ENCODE assay signal across 18 cellular contexts in the genomic region with DNA sequence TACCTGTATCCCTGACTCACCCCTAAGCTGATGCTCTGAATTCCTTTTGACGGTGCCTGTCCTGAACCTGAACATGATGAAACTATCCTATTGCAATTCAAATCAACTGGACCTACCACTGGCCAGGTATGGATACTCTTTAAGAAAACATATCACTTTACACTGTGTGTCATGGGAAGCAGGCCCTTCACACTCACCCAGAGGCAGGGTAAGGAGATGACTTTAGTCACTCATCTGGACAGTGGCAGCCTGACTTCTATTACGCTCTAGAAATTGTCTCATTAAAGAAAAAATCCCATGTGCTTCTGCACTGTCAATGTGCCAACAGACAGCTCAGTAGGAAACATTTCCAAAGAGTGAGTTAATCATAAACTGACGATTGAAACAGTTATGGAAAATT.
DNase-seq lines count a peak whose midpoint lies in the region; ATAC-seq and TF ChIP-seq lines count a peak whose summit lies in the region.
"Had no signal": no experiment of that assay in that cellular context is flagged by ENCODE, and none has a peak within 500 bp of the region (broad histone marks: within the 10 kb centered on the region; RNA-seq: fewer than 3 reads in every experiment).

No MANE protein-coding gene starts in this region.

- H2AFZ ChIP-seq in PC-3 (ENCODE audit: low read length) (no peak overlapping the region), mesenchymal stem cell (ENCODE audit: low read depth, low read length) (no peak overlapping the region)

- peaks cover 27 to 75% (median 46%) of the 10 kb centered on the region in 4 donors for H3K4me1 Mint-ChIP-seq in CD4-positive, CD25-positive, alpha-beta regulatory T cell

- no peaks in the 10 kb centered on the region for H3F3A ChIP-seq in PC-3 (ENCODE audit: low read length, unreplicated experiment)

- H3K4me1 ChIP-seq in CD4-positive, CD25-positive, alpha-beta regulatory T cell (ENCODE audit: control insufficient read depth, insufficient read depth, low read length, poor library complexity, severe bottlenecking): peaks cover 36% of the 10 kb centered on the region
- H3K4me1 ChIP-seq in PC-3 (ENCODE audit: insufficient read depth, low read length) (no peaks in the 10 kb centered on the region), mesenchymal stem cell (ENCODE audit: control insufficient read depth, insufficient read depth, low read depth, low read length) (no peaks in the 10 kb centered on the region), spleen (peaks cover 6 to 94% (median 37%) of the 10 kb centered on the region in 6 donors)

- H3K27me3 Mint-ChIP-seq in CD4-positive, CD25-positive, alpha-beta regulatory T cell: no peaks in the 10 kb centered on the region

- H3K27me3 ChIP-seq in CD4-positive, CD25-positive, alpha-beta regulatory T cell (ENCODE audit: control insufficient read depth, insufficient read depth, low read length): no peaks in the 10 kb centered on the region
- H3K27me3 ChIP-seq in PC-3 (ENCODE audit: low read length): no peaks in the 10 kb centered on the region
- no peaks in the 10 kb centered on the region for H3K27me3 ChIP-seq in mesenchymal stem cell (ENCODE audit: control insufficient read depth in 1 of 2, insufficient read depth in 1 of 2, low read length in 2 of 2)
- no peaks in the 10 kb centered on the region for H3K27me3 ChIP-seq in spleen (replicated peaks in 1 of 7)
- H3K27me3 ChIP-seq: heart right ventricle had no signal

- BruUV-seq in PC-3 (replicated peaks; lab: Mats Ljungman, UMichigan): no TSS peak

- H3K27ac ChIP-seq in CD4-positive, CD25-positive, alpha-beta regulatory T cell (ENCODE audit: insufficient read depth, low read length, poor library complexity, severe bottlenecking): peak overlapping the region; percentile 63
- H3K27ac ChIP-seq in PC-3 (ENCODE audit: low read length): no peak overlapping the region
- peak overlapping the region; percentile 40 for H3K27ac ChIP-seq in epithelial cell of prostate
- no peak overlapping the region for H3K27ac ChIP-seq in mesenchymal stem cell (ENCODE audit: low read length, poor library complexity, severe bottlenecking)
- peak overlapping the region in 4 of 8 donors; percentile 41 to 66 (median 58) for H3K27ac ChIP-seq in spleen
- H3K27ac ChIP-seq: heart right ventricle had no signal

- CTCF ChIA-PET in PC-3 (lab: Charles Lee): no interaction called here

- H3K18ac ChIP-seq in mesenchymal stem cell (ENCODE audit: low read depth in 1 of 2, low read length in 2 of 2): no peak overlapping the region

- H3K79me2 ChIP-seq in PC-3 (ENCODE audit: low read length): no peaks in the 10 kb centered on the region

- no peak overlapping the region for H3K23ac ChIP-seq in mesenchymal stem cell (ENCODE audit: low read length in 2 of 2)

- intact Hi-C loops in PC-3 (cut with micrococcal nuclease): no loop called here
- intact Hi-C loops in spleen (cut with DNase I; ENCODE audit: low total_unique reads): no loop called here

- no peaks in the 10 kb centered on the region for H3K9me3 ChIP-seq in CD4-positive, CD25-positive, alpha-beta regulatory T cell (ENCODE audit: control insufficient read depth in 2 of 2, low read length in 2 of 2)
- H3K9me3 ChIP-seq in PC-3 (ENCODE audit: low read length): no peaks in the 10 kb centered on the region
- H3K9me3 ChIP-seq in mesenchymal stem cell (ENCODE audit: control insufficient read depth, low read length): no peaks in the 10 kb centered on the region
- peaks cover 0 to 7% (median 2%) of the 10 kb centered on the region in 8 donors for H3K9me3 ChIP-seq in spleen

- H3K9me3 Mint-ChIP-seq in CD4-positive, CD25-positive, alpha-beta regulatory T cell: peaks cover 0 to 4% (median 0%) of the 10 kb centered on the region in 7 donors

- POLR2A ChIA-PET in PC-3 (lab: Charles Lee; ENCODE audit: unreplicated experiment): no interaction called here

- no peaks in the 10 kb centered on the region for H3K79me1 ChIP-seq in mesenchymal stem cell (replicated peaks; ENCODE audit: low read length, poor library complexity, severe bottlenecking)

- H2BK120ac ChIP-seq in mesenchymal stem cell (ENCODE audit: low read depth, low read length): no peak overlapping the region

- H2AK5ac ChIP-seq in mesenchymal stem cell (ENCODE audit: low read length, severe bottlenecking): no peak overlapping the region

- WGBS in mesenchymal stem cell: 100% methylated on average over 2 of the region's 3 CpGs
- 75 to 87% (median 81%) methylated on average over 3 of the region's 3 CpGs for WGBS in spleen, 5 donors

- H3K4me3 ChIP-seq in CD4-positive, CD25-positive, alpha-beta regulatory T cell (ENCODE audit: low read depth, low read length): no peak overlapping the region
- H3K4me3 ChIP-seq in PC-3 (ENCODE audit: low read length): no peak overlapping the region
- H3K4me3 ChIP-seq in mesenchymal stem cell (ENCODE audit: insufficient read depth in 1 of 2, low read depth in 1 of 2, low read length in 2 of 2): no peak overlapping the region
- no peak overlapping the region for H3K4me3 ChIP-seq in spleen
- H3K4me3 ChIP-seq: heart right ventricle had no signal

- no peak overlapping the region for H4K91ac ChIP-seq in mesenchymal stem cell (ENCODE audit: low read length)

- no peak overlapping the region for H3K9ac ChIP-seq in PC-3 (ENCODE audit: low read length)
- peak overlapping the region; percentile 65 for H3K9ac ChIP-seq in mesenchymal stem cell (ENCODE audit: low read length)

- no peak for ATAC-seq in CD4-positive, CD25-positive, alpha-beta regulatory T cell (ENCODE audit: low read depth in 2 of 2)
- ATAC-seq in PC-3 (no peak), GM19023 (IDR thresholded peaks at IDR 0.05; ENCODE audit: unreplicated experiment) (no peak)
- ATAC-seq: left lobe of liver had no signal

- H4K8ac ChIP-seq in mesenchymal stem cell (ENCODE audit: low read length): no peak overlapping the region

- H2BK5ac ChIP-seq in mesenchymal stem cell (ENCODE audit: low read depth, low read length, poor library complexity, severe bottlenecking): no peak overlapping the region

- H3K4me3 Mint-ChIP-seq in CD4-positive, CD25-positive, alpha-beta regulatory T cell: peak overlapping the region in 2 of 4 donors; percentile 5 to 24
- H3K4me3 Mint-ChIP-seq: endodermal cell, nephron had no signal

- no peak for DNase-seq in CD4-positive, CD25-positive, alpha-beta regulatory T cell
- DNase-seq in PC-3: peak; percentile 2
- DNase-seq in epithelial cell of prostate (ENCODE audit: low read depth, low spot score): peak; percentile 34
- no peak for DNase-seq in mesenchymal stem cell
- DNase-seq in stimulated activated CD8-positive, alpha-beta memory T cell treated with anti-CD3 and anti-CD28 coated beads, Interleukin-4, amount 100 ng/mL, for 48 hours: no peak
- no peak for DNase-seq in spleen
- DNase-seq in NCI-H1694 (lab: John Stamatoyannopoulos, UW): no peak
- DNase-seq: activated CD8-positive, alpha-beta memory T cell treated with anti-CD3 and anti-CD28 coated beads for 24 hours; activated gamma-delta T cell treated with Interleukin-2 at 50 U/mL for 16 hours; AML-193; endodermal cell; heart right ventricle; NCI-H1694 treated with DMSO at 0.1 percent for 48 hours; NCI-H510A treated with DMSO at 0.1 percent for 48 hours; trophoblast cell had no signal

- no peaks in the 10 kb centered on the region for H3K9me2 ChIP-seq in PC-3 (replicated peaks; ENCODE audit: low read length)

- H3K14ac ChIP-seq in mesenchymal stem cell (ENCODE audit: low read length in 2 of 2): no peak overlapping the region

- no peak overlapping the region for H3K4ac ChIP-seq in mesenchymal stem cell (ENCODE audit: low read depth in 1 of 2, low read length in 2 of 2)

- TF ChIP-seq CTCF in PC-3 (conservative IDR thresholded peaks at IDR 0.05; ENCODE audit: low read depth, low read length) (no peak), spleen (IDR thresholded peaks at IDR 0.05 in 8 of 11, conservative IDR thresholded peaks at IDR 0.05 in 3 of 11) (no peak)

- H2BK12ac ChIP-seq in mesenchymal stem cell (ENCODE audit: low read length in 2 of 2): no peak overlapping the region

- H3K27ac Mint-ChIP-seq in CD4-positive, CD25-positive, alpha-beta regulatory T cell: peak overlapping the region; percentile 54 to 89 (median 86)
- H3K27ac Mint-ChIP-seq: endodermal cell had no signal

- no peaks in the 10 kb centered on the region for H3K36me3 ChIP-seq in CD4-positive, CD25-positive, alpha-beta regulatory T cell (ENCODE audit: control insufficient read depth, insufficient read depth, low read length)
- H3K36me3 ChIP-seq in PC-3 (ENCODE audit: low read depth, low read length): no peaks in the 10 kb centered on the region
- no peaks in the 10 kb centered on the region for H3K36me3 ChIP-seq in mesenchymal stem cell (ENCODE audit: control insufficient read depth in 1 of 2, insufficient read depth in 2 of 2, low read depth in 1 of 2, low read length in 2 of 2)
- no peaks in the 10 kb centered on the region for H3K36me3 ChIP-seq in spleen
- H3K36me3 ChIP-seq: heart right ventricle had no signal

- peaks cover 5% of the 10 kb centered on the region for H3K36me3 Mint-ChIP-seq in CD4-positive, CD25-positive, alpha-beta regulatory T cell

- no peak for TF ChIP-seq POLR2A in spleen (IDR thresholded peaks at IDR 0.05)

- H4K20me1 ChIP-seq in PC-3 (ENCODE audit: low read length): no peaks in the 10 kb centered on the region

- no peak overlapping the region for H2BK15ac ChIP-seq in mesenchymal stem cell (ENCODE audit: low read depth, poor library complexity, severe bottlenecking)

- H3K4me2 ChIP-seq in PC-3 (ENCODE audit: low read length) (no peak overlapping the region), mesenchymal stem cell (ENCODE audit: low read length, poor library complexity, severe bottlenecking) (no peak overlapping the region)

Comparison
In these comparisons a context has a peak if more than half of its experiments do, and no peak if none do; other contexts are left out.
1. DNase-seq: peak in PC-3 (single experiment) and epithelial cell of prostate (single experiment); none in CD4-positive, CD25-positive, alpha-beta regulatory T cell (0 of 3), mesenchymal stem cell (single experiment), stimulated activated CD8-positive, alpha-beta memory T cell treated with anti-CD3 and anti-CD28 coated beads, Interleukin-4, amount 100 ng/mL, for 48 hours (single experiment), spleen (single experiment) and NCI-H1694 (single experiment).
2. H3K27ac ChIP-seq: peak in CD4-positive, CD25-positive, alpha-beta regulatory T cell (single experiment) and epithelial cell of prostate (single experiment); none in PC-3 (single experiment) and mesenchymal stem cell (single experiment).